ENCODE assay signal across 18 cellular contexts in the genomic region with DNA sequence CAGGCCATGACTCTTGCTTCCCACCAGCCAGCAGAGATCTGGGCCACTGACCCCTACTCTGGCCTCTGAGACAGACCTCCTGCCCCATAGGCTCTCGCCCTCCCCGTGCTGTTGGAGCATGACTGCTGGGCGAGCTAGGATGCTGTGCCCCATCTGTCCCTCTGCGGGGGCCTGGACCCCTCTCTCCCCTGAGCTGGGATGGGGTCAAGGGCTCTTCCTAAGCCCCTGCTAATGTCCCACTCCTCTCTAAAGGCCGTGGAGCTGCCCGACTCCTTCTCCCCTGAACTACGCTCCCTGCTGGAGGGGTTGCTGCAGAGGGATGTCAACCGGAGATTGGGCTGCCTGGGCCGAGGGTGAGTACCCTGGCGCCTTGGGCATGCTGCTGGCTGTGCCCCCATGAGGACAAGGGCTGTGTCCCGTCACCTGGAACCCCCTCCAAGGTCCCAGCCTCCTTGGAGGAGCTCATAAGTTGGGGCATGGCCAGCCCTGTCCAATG. TPM values are rescaled to one million over a fixed set of nuclear protein-coding genes. Genes with fewer than 3 reads are reported as not detected.
DNase-seq lines count a peak whose midpoint lies in the region; ATAC-seq and TF ChIP-seq lines count a peak whose summit lies in the region.
"Had no signal": no experiment of that assay in that cellular context is flagged by ENCODE, and none has a peak within 500 bp of the region (broad histone marks: within the 10 kb centered on the region; RNA-seq: fewer than 3 reads in every experiment).

No MANE protein-coding gene starts in this region.

- H3K4me1 Mint-ChIP-seq in activated naive CD4-positive, alpha-beta T cell treated with anti-CD3 and anti-CD28 coated beads, Interleukin-2, amount 50 U/mL, for 24 hours, result peaks cover 42% of the 10 kb centered on the region
- H3K4me1 Mint-ChIP-seq in activated T-helper 2 cell treated with anti-CD3 and anti-CD28 coated beads, Interferon-gamma antibody, Interleukin-2, Interleukin-4, amounts not matched to agents 10 μg/mL and 5 μg/mL and 100 μg/mL, durations not matched to agents 14 hours and 24 hours and 36 hours (ENCODE audit: low read depth), result peaks cover 36% of the 10 kb centered on the region
- peaks cover 12% of the 10 kb centered on the region for H3K4me1 Mint-ChIP-seq in Calu3 (ENCODE audit: low read depth, unreplicated experiment)

- no peaks in the 10 kb centered on the region for H3K9me3 Mint-ChIP-seq in activated naive CD4-positive, alpha-beta T cell treated with anti-CD3 and anti-CD28 coated beads, Interleukin-2, amount 50 U/mL, for 24 hours
- no peaks in the 10 kb centered on the region for H3K9me3 Mint-ChIP-seq in activated T-helper 2 cell treated with anti-CD3 and anti-CD28 coated beads, Interferon-gamma antibody, Interleukin-2, Interleukin-4, amounts not matched to agents 10 μg/mL and 5 μg/mL and 100 μg/mL, durations not matched to agents 14 hours and 24 hours and 36 hours
- H3K9me3 Mint-ChIP-seq in Calu3 (ENCODE audit: low read depth, unreplicated experiment), result no peaks in the 10 kb centered on the region
- H3K9me3 Mint-ChIP-seq: H9 had no signal

- CTCF ChIA-PET in Calu3 (lab: Charles Lee), result interaction anchor here (1.7 kb wide), 1 partner anchor 35 kb away, joined by 5 read pairs; no protein-coding TSS in a partner anchor

- H3K27ac Mint-ChIP-seq in activated naive CD4-positive, alpha-beta T cell treated with anti-CD3 and anti-CD28 coated beads, Interleukin-2, amount 50 U/mL, for 24 hours, result peak overlapping the region; percentile 51
- peak overlapping the region; percentile 35 for H3K27ac Mint-ChIP-seq in activated T-helper 2 cell treated with anti-CD3 and anti-CD28 coated beads, Interferon-gamma antibody, Interleukin-2, Interleukin-4, amounts not matched to agents 10 μg/mL and 5 μg/mL and 100 μg/mL, durations not matched to agents 14 hours and 24 hours and 36 hours
- H3K27ac Mint-ChIP-seq in Calu3 (ENCODE audit: unreplicated experiment), result no peak overlapping the region
- H3K27ac Mint-ChIP-seq: H9 had no signal

- ATAC-seq in left lung, result no peak
- ATAC-seq: esophagus mucosa had no signal

- no TSS peak for BruUV-seq in Calu3 (replicated peaks; lab: Mats Ljungman, UMichigan)

- peaks cover 15 to 99% of the 10 kb centered on the region in 2 donors for H3K4me1 ChIP-seq in left lung

- H3K36me3 Mint-ChIP-seq in activated naive CD4-positive, alpha-beta T cell treated with anti-CD3 and anti-CD28 coated beads, Interleukin-2, amount 50 U/mL, for 24 hours, result peaks cover 5% of the 10 kb centered on the region
- peaks cover 86% of the 10 kb centered on the region for H3K36me3 Mint-ChIP-seq in activated T-helper 2 cell treated with anti-CD3 and anti-CD28 coated beads, Interferon-gamma antibody, Interleukin-2, Interleukin-4, amounts not matched to agents 10 μg/mL and 5 μg/mL and 100 μg/mL, durations not matched to agents 14 hours and 24 hours and 36 hours (ENCODE audit: low read depth)
- peaks cover 70% of the 10 kb centered on the region for H3K36me3 Mint-ChIP-seq in Calu3 (ENCODE audit: insufficient read depth, unreplicated experiment)

- H3K27me3 Mint-ChIP-seq in activated naive CD4-positive, alpha-beta T cell treated with anti-CD3 and anti-CD28 coated beads, Interleukin-2, amount 50 U/mL, for 24 hours, result no peaks in the 10 kb centered on the region
- no peaks in the 10 kb centered on the region for H3K27me3 Mint-ChIP-seq in activated T-helper 2 cell treated with anti-CD3 and anti-CD28 coated beads, Interferon-gamma antibody, Interleukin-2, Interleukin-4, amounts not matched to agents 10 μg/mL and 5 μg/mL and 100 μg/mL, durations not matched to agents 14 hours and 24 hours and 36 hours (ENCODE audit: low read depth)
- H3K27me3 Mint-ChIP-seq in Calu3 (ENCODE audit: unreplicated experiment), result no peaks in the 10 kb centered on the region
- H3K27me3 Mint-ChIP-seq: activated naive CD8-positive, alpha-beta T cell had no signal

- no peak for TF ChIP-seq CTCF in left lung (IDR thresholded peaks at IDR 0.05)
- TF ChIP-seq CTCF in Calu3 (IDR thresholded peaks at IDR 0.05; ENCODE audit: unreplicated experiment), result no peak

- H3K4me3 ChIP-seq in left lung, result peak overlapping the region in 1 of 2 donors; percentile 89
- H3K4me3 ChIP-seq: lung, testis had no signal

- no peaks in the 10 kb centered on the region for H3K9me3 ChIP-seq in left lung
- H3K9me3 ChIP-seq: testis had no signal

- no peak for DNase-seq in activated naive CD4-positive, alpha-beta T cell treated with anti-CD3 and anti-CD28 coated beads, Interleukin-2, amount 50 U/mL, for 16 hours
- no peak for DNase-seq in activated T-helper 2 cell treated with anti-CD3 and anti-CD28 coated beads, Interferon-gamma antibody, Interleukin-2, Interleukin-4, amounts not matched to agents 10 μg/mL and 5 μg/mL and 100 μg/mL, durations not matched to agents 14 hours and 24 hours and 36 hours (ENCODE audit: low spot score)
- DNase-seq in left lung (peak; percentile 35 to 72), substantia nigra (lab: John Stamatoyannopoulos, UW) (no peak), Calu3 (no peak), DMS114 treated with DMSO at 0.1 percent for 48 hours (lab: John Stamatoyannopoulos, UW; ENCODE audit: unreplicated experiment) (no peak)
- DNase-seq in stimulated activated CD4-positive, alpha-beta T cell treated with anti-CD3 and anti-CD28 coated beads, Interleukin-15, amount 100 ng/mL, for 24 hours, result no peak
- DNase-seq: activated CD4-positive, alpha-beta T cell treated with anti-CD3 and anti-CD28 coated beads, Interleukin-2, amount 50 U/mL, for 4 hours; DMS79 treated with DMSO at 0.1 percent for 48 hours; H9; hippocampal formation; NCI-H2029; NCI-H748 treated with DMSO at 0.1 percent for 48 hours; testis had no signal

- no peaks in the 10 kb centered on the region for H3K27me3 ChIP-seq in left lung
- H3K27me3 ChIP-seq: testis had no signal

- intact Hi-C loops in activated T-helper 2 cell treated with anti-CD3 and anti-CD28 coated beads, Interferon-gamma antibody, Interleukin-2, Interleukin-4, amounts not matched to agents 10 μg/mL and 5 μg/mL and 100 μg/mL, durations not matched to agents 14 hours and 24 hours and 36 hours (cut with micrococcal nuclease), result no loop called here
- intact Hi-C loops in left lung (cut with DNase I) (no loop called here), Calu3 (cut with micrococcal nuclease; ENCODE audit: unreplicated experiment) (no loop called here)

- H3K36me3 ChIP-seq in left lung, result peaks cover 0 to 96% of the 10 kb centered on the region in 2 donors

- H3K27ac ChIP-seq in left lung, result peak overlapping the region; percentile 58 to 100
- peak overlapping the region; percentile 30 for H3K27ac ChIP-seq in substantia nigra (ENCODE audit: low read depth, low read length, poor library complexity, severe bottlenecking)
- H3K27ac ChIP-seq: testis had no signal

- H3K4me3 Mint-ChIP-seq in activated naive CD4-positive, alpha-beta T cell treated with anti-CD3 and anti-CD28 coated beads, Interleukin-2, amount 50 U/mL, for 24 hours, result no peak overlapping the region
- H3K4me3 Mint-ChIP-seq in activated T-helper 2 cell treated with anti-CD3 and anti-CD28 coated beads, Interferon-gamma antibody, Interleukin-2, Interleukin-4, amounts not matched to agents 10 μg/mL and 5 μg/mL and 100 μg/mL, durations not matched to agents 14 hours and 24 hours and 36 hours (ENCODE audit: low read depth), result no peak overlapping the region
- H3K4me3 Mint-ChIP-seq in Calu3 (ENCODE audit: low read depth, unreplicated experiment), result no peak overlapping the region
- H3K4me3 Mint-ChIP-seq: activated naive CD8-positive, alpha-beta T cell; H9 had no signal

RNA-seq across cellular contexts. Expression of gene ANKRD13D, which starts 6.2 kb away (rescaled TPM):
- 119 and 135 TPM in 2 replicates for total RNA-seq in activated T-helper 2 cell treated with anti-CD3 and anti-CD28 coated beads, Interferon-gamma antibody, Interleukin-2, Interleukin-4, amounts not matched to agents 10 μg/mL and 5 μg/mL and 100 μg/mL, durations not matched to agents 14 hours and 24 hours and 36 hours
- total RNA-seq in left lung (10 to 100 TPM; 48.0 to 81.2 TPM), Calu3 (2022) (50.8 and 58.5 TPM in 2 replicates)

RNA-seq across cellular contexts. Expression of gene GRK2, which starts 16.7 kb away (rescaled TPM):
- total RNA-seq in activated T-helper 2 cell treated with anti-CD3 and anti-CD28 coated beads, Interferon-gamma antibody, Interleukin-2, Interleukin-4, amounts not matched to agents 10 μg/mL and 5 μg/mL and 100 μg/mL, durations not matched to agents 14 hours and 24 hours and 36 hours, result 282 and 287 TPM in 2 replicates
- total RNA-seq in left lung (100 to 1,000 TPM in 1 of 2 donors, 10 to 100 TPM in 1; 55.2 to 118 TPM), Calu3 (2022) (69.8 and 71.3 TPM in 2 replicates)

RNA-seq across cellular contexts. Expression of gene SSH3, which starts 20.4 kb away (rescaled TPM):
- total RNA-seq in activated T-helper 2 cell treated with anti-CD3 and anti-CD28 coated beads, Interferon-gamma antibody, Interleukin-2, Interleukin-4, amounts not matched to agents 10 μg/mL and 5 μg/mL and 100 μg/mL, durations not matched to agents 14 hours and 24 hours and 36 hours, result 12.1 and 16.2 TPM in 2 replicates
- total RNA-seq in left lung (10 to 100 TPM; 28.7 to 44.9 TPM), Calu3 (2022) (73.0 and 84.3 TPM in 2 replicates)

Comparison
In these comparisons a context has a peak if more than half of its experiments do, and no peak if none do; other contexts are left out.
1. DNase-seq: peak in left lung (2 of 2); none in activated naive CD4-positive, alpha-beta T cell treated with anti-CD3 and anti-CD28 coated beads, Interleukin-2, amount 50 U/mL, for 16 hours (single experiment), activated T-helper 2 cell treated with anti-CD3 and anti-CD28 coated beads, Interferon-gamma antibody, Interleukin-2, Interleukin-4, amounts not matched to agents 10 μg/mL and 5 μg/mL and 100 μg/mL, durations not matched to agents 14 hours and 24 hours and 36 hours (single experiment), substantia nigra (0 of 49), stimulated activated CD4-positive, alpha-beta T cell treated with anti-CD3 and anti-CD28 coated beads, Interleukin-15, amount 100 ng/mL, for 24 hours (single experiment), Calu3 (single experiment) and DMS114 treated with DMSO at 0.1 percent for 48 hours (single experiment).